In the genomic region with DNA sequence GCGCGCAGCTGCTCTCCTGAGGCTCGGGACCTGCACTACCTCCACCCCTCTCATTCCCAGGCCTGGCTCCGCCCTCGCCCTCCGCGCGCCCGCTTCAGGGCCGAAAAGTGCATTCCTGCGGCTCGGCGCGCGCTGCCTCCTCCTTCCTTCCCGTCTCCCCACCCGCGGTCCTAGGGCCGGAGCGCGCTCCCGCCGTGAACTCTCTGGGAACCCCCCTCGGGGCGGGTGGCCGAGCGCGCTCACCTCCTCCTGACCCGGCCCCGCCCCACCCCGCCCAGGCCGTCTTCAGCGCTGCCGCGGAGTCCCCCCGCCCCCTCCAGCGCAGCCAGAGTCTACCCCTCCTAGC, we compare ENCODE assay signal across 9 cellular contexts. TPM values are rescaled to one million over a fixed set of nuclear protein-coding genes. Genes with fewer than 3 reads are reported as not detected.
DNase-seq lines count a peak whose midpoint lies in the region; ATAC-seq and TF ChIP-seq lines count a peak whose summit lies in the region.
"Had no signal": no experiment of that assay in that cellular context is flagged by ENCODE, and none has a peak within 500 bp of the region (broad histone marks: within the 10 kb centered on the region; RNA-seq: fewer than 3 reads in every experiment).

No MANE protein-coding gene starts in this region.

- H3K79me2 ChIP-seq in fibroblast of lung (ENCODE audit: control insufficient read depth, insufficient read depth, low read length): peaks cover 35% of the 10 kb centered on the region

- CTCF ChIA-PET in IMR-90 (lab: Yijun Ruan, JAX) (no interaction called here), RWPE1 (lab: Yijun Ruan, JAX) (interaction anchor here (0.5 to 0.7 kb wide), 4 partner anchors 30 to 63 kb away, joined by 3 to 4 read pairs (median 3); partner anchors contain the start of gene ESPL1)
- CTCF ChIA-PET in naive thymus-derived CD4-positive, alpha-beta T cell (lab: Charles Lee): interaction anchor here (1.1 to 14.6 kb wide), 5 partner anchors 9 to 68 kb away, joined by 3 to 159 read pairs (median 11); partner anchors contain the start of gene ESPL1

- H2AK5ac ChIP-seq in IMR-90 (ENCODE audit: low read depth, low read length): no peak overlapping the region

- peak overlapping the region; percentile 94 to 97; a peak in 3 of 4 replicates for H4K8ac ChIP-seq in IMR-90 (ENCODE audit: low read depth in 2 of 2, low read length in 2 of 2)

- H3K4ac ChIP-seq in IMR-90 (ENCODE audit: low read depth, low read length): peak overlapping the region; percentile 44

- DNase-seq in COR-L47 (lab: John Stamatoyannopoulos, UW): peak; percentile 46
- peak; percentile 90 for DNase-seq in IMR-90
- DNase-seq in RWPE1 (ENCODE audit: low spot score): peak; percentile 97
- peak; percentile 74 for DNase-seq in activated T-helper 9 cell treated with anti-CD3 and anti-CD28 coated beads, Interleukin-2, amount 50 U/mL, for 16 hours (ENCODE audit: low read depth)
- peak; percentile 92 to 96 for DNase-seq in fibroblast of lung (ENCODE audit: low read depth in 2 of 2)
- peak in 8 of 9 donors; percentile 51 to 85 (median 55) for DNase-seq in naive thymus-derived CD4-positive, alpha-beta T cell
- peak; percentile 38 to 80 (median 66) for DNase-seq in stimulated activated naive CD4-positive, alpha-beta T cell (lab: John Stamatoyannopoulos, UW)

- H3K4me1 Mint-ChIP-seq in naive thymus-derived CD4-positive, alpha-beta T cell: peaks cover 50 to 80% (median 77%) of the 10 kb centered on the region in 7 donors

- H3K79me1 ChIP-seq in IMR-90 (ENCODE audit: low read depth in 1 of 2, low read length in 2 of 2): peaks cover 22 to 76% of the 10 kb centered on the region in 2 experiments

- H3K9me3 ChIP-seq in IMR-90 (ENCODE audit: control insufficient read depth, insufficient read depth, low read length) (no peaks in the 10 kb centered on the region), fibroblast of lung (ENCODE audit: control insufficient read depth, insufficient read depth, low read depth, low read length) (no peaks in the 10 kb centered on the region)
- no peaks in the 10 kb centered on the region for H3K9me3 ChIP-seq in naive thymus-derived CD4-positive, alpha-beta T cell (ENCODE audit: control insufficient read depth in 2 of 3, low read length in 3 of 3)

- 0% methylated on average over 7 of the region's 37 CpGs; no CpG with 5 or more reads in 1 of the 2 experiments for WGBS in IMR-90 (ENCODE audit: extremely low coverage in 2 of 2, insufficient read length in 1 of 2), 2 experiments

- H3K27ac Mint-ChIP-seq in naive thymus-derived CD4-positive, alpha-beta T cell: peak overlapping the region; percentile 84 to 98 (median 90)

- H3K14ac ChIP-seq in IMR-90 (replicated peaks; ENCODE audit: low read depth, low read length): no peak overlapping the region; the same call in 1 of the 2 replicates

- H3K4me3 ChIP-seq in IMR-90 (ENCODE audit: insufficient read depth, low read depth, low read length) (peak overlapping the region; percentile 53), fibroblast of lung (replicated peaks in 1 of 4; ENCODE audit: control extremely low read depth in 1 of 4, insufficient read depth in 1 of 4, low read depth in 3 of 4, low read length in 4 of 4) (peak overlapping the region; percentile 83 to 97 (median 92))
- H3K4me3 ChIP-seq in naive thymus-derived CD4-positive, alpha-beta T cell (ENCODE audit: low read length): peak overlapping the region; percentile 95

- BruUV-seq in IMR-90 (replicated peaks; lab: Mats Ljungman, UMichigan): no TSS peak

- H2BK120ac ChIP-seq in IMR-90 (ENCODE audit: low read depth, low read length): no peak overlapping the region

- H3K56ac ChIP-seq in IMR-90 (ENCODE audit: extremely low read depth, insufficient read depth, low read length): peak overlapping the region; percentile 37; the same call in 1 of the 2 replicates

- dilution Hi-C loops in IMR-90 (cut with HindIII; ENCODE audit: low sequenced_read_pairs, unreplicated experiment): no loop called here

- peak overlapping the region; percentile 98 for H2BK5ac ChIP-seq in IMR-90 (ENCODE audit: low read depth, low read length, poor library complexity, severe bottlenecking)

- peaks cover 10% of the 10 kb centered on the region for H4K20me1 ChIP-seq in IMR-90 (ENCODE audit: insufficient read depth, low read length)
- no peaks in the 10 kb centered on the region for H4K20me1 ChIP-seq in fibroblast of lung (ENCODE audit: control insufficient read depth, extremely low read depth, insufficient read depth, low read length)

- TF ChIP-seq POLR2A in IMR-90 (IDR thresholded peaks at IDR 0.05; ENCODE audit: low read depth, low read length): no peak

- H4K91ac ChIP-seq in IMR-90 (ENCODE audit: insufficient read depth, low read depth, low read length): peak overlapping the region; percentile 66; the same call in 1 of the 2 replicates

- H3K9ac ChIP-seq in IMR-90 (ENCODE audit: low read depth, low read length) (peak overlapping the region; percentile 54), fibroblast of lung (ENCODE audit: insufficient read depth, low read length) (peak overlapping the region; percentile 76)

- peak overlapping the region; percentile 94 for H2AFZ ChIP-seq in IMR-90 (replicated peaks; ENCODE audit: low read length, poor library complexity)
- H2AFZ ChIP-seq in fibroblast of lung (ENCODE audit: low read length): peak overlapping the region; percentile 20

- H3K27me3 Mint-ChIP-seq in naive thymus-derived CD4-positive, alpha-beta T cell: no peaks in the 10 kb centered on the region

- ATAC-seq in GM21515 (IDR thresholded peaks at IDR 0.05; ENCODE audit: unreplicated experiment) (peak; percentile 50), IMR-90 (ENCODE audit: low read depth) (peak; percentile 68)
- peak; percentile 79 for ATAC-seq in naive thymus-derived CD4-positive, alpha-beta T cell

- POLR2A ChIA-PET in IMR-90 (lab: Charles Lee; ENCODE audit: unreplicated experiment): interaction anchor here (0.7 kb wide), 2 partner anchors 8 to 58 kb away, joined by 3 read pairs; no protein-coding TSS in a partner anchor
- POLR2A ChIA-PET in RWPE1 (lab: Yijun Ruan, JAX; ENCODE audit: low non-redundant PET): no interaction called here
- POLR2A ChIA-PET in naive thymus-derived CD4-positive, alpha-beta T cell (lab: Charles Lee): interaction anchor here (0.8 to 8.6 kb wide), 19 partner anchors 10 to 280 kb away, joined by 3 to 103 read pairs (median 7); partner anchors contain the start of genes CSAD, ESPL1, ITGB7 and MYG1

- H3K4me3 Mint-ChIP-seq in naive thymus-derived CD4-positive, alpha-beta T cell: peak overlapping the region; percentile 94 to 100 (median 98)

- no peaks in the 10 kb centered on the region for H3K27me3 ChIP-seq in IMR-90 (ENCODE audit: control insufficient read depth, insufficient read depth, low read length)
- no peaks in the 10 kb centered on the region for H3K27me3 ChIP-seq in fibroblast of lung (ENCODE audit: control insufficient read depth, insufficient read depth, low read length)
- no peaks in the 10 kb centered on the region for H3K27me3 ChIP-seq in naive thymus-derived CD4-positive, alpha-beta T cell (ENCODE audit: control insufficient read depth in 2 of 2, insufficient read depth in 2 of 2, low read length in 2 of 2)

- H3K36me3 ChIP-seq in IMR-90 (ENCODE audit: control insufficient read depth, insufficient read depth, low read length) (no peaks in the 10 kb centered on the region), fibroblast of lung (ENCODE audit: control insufficient read depth, insufficient read depth, low read length) (peaks cover 2% of the 10 kb centered on the region)
- H3K36me3 ChIP-seq in naive thymus-derived CD4-positive, alpha-beta T cell (ENCODE audit: control insufficient read depth in 2 of 3, insufficient read depth in 3 of 3, low read length in 3 of 3): peaks cover 0 to 8% (median 0%) of the 10 kb centered on the region in 3 experiments

- H3K27ac ChIP-seq in IMR-90 (ENCODE audit: insufficient read depth, low read length) (peak overlapping the region; percentile 94), RWPE1 (peak overlapping the region; percentile 99), fibroblast of lung (ENCODE audit: insufficient read depth, low read length) (peak overlapping the region; percentile 97)
- H3K27ac ChIP-seq in naive thymus-derived CD4-positive, alpha-beta T cell (ENCODE audit: low read depth, low read length): peak overlapping the region; percentile 78

- no peak for TF ChIP-seq RAD21 in IMR-90 (IDR thresholded peaks at IDR 0.05; ENCODE audit: low read length)

- TF ChIP-seq CTCF in IMR-90 (conservative IDR thresholded peaks at IDR 0.05; ENCODE audit: low read depth, low read length) (no peak), RWPE1 (conservative IDR thresholded peaks at IDR 0.05; ENCODE audit: low read depth) (no peak), fibroblast of lung (conservative IDR thresholded peaks at IDR 0.05 in 1 of 2, IDR thresholded peaks at IDR 0.05 in 1 of 2; ENCODE audit: low read depth in 1 of 2, low read length in 2 of 2) (no peak)

- peaks cover 0 to 23% (median 0%) of the 10 kb centered on the region in 5 donors for H3K36me3 Mint-ChIP-seq in naive thymus-derived CD4-positive, alpha-beta T cell

- H4K5ac ChIP-seq in IMR-90 (ENCODE audit: low read depth, low read length): no peak overlapping the region

- no peak overlapping the region; the same call in 1 of the 2 replicates for H3K18ac ChIP-seq in IMR-90 (ENCODE audit: low read depth, low read length)

- peaks cover 0 to 6% (median 0%) of the 10 kb centered on the region in 11 donors for H3K9me3 Mint-ChIP-seq in naive thymus-derived CD4-positive, alpha-beta T cell

- H3K4me2 ChIP-seq in IMR-90 (ENCODE audit: low read depth, low read length): peak overlapping the region; percentile 91
- peak overlapping the region; percentile 100 for H3K4me2 ChIP-seq in fibroblast of lung (ENCODE audit: extremely low read depth, insufficient read depth, low read length)

- no peak overlapping the region for H2BK15ac ChIP-seq in IMR-90 (ENCODE audit: low read depth, low read length)

- H2AK9ac ChIP-seq in IMR-90 (replicated peaks; ENCODE audit: low read depth, low read length, poor library complexity): peak overlapping the region; percentile 73

- peaks cover 48% of the 10 kb centered on the region for H3K4me1 ChIP-seq in IMR-90 (ENCODE audit: control insufficient read depth, insufficient read depth, low read length)
- peaks cover 43% of the 10 kb centered on the region for H3K4me1 ChIP-seq in fibroblast of lung (ENCODE audit: control insufficient read depth, extremely low read depth, insufficient read depth, low read length)
- H3K4me1 ChIP-seq in naive thymus-derived CD4-positive, alpha-beta T cell (ENCODE audit: control insufficient read depth in 2 of 2, insufficient read depth in 2 of 2, low read length in 2 of 2): peaks cover 55 to 63% of the 10 kb centered on the region in 2 donors

- H2BK20ac ChIP-seq in IMR-90 (ENCODE audit: low read depth, low read length): no peak overlapping the region

- intact Hi-C loops in IMR-90 (cut with micrococcal nuclease): loop anchor here (2.0 kb wide), 1 partner anchor 78 kb away; the partner anchor contains the start of gene MYG1
- intact Hi-C loops in naive thymus-derived CD4-positive, alpha-beta T cell (cut with micrococcal nuclease): loop anchor here (1.0 to 5.0 kb wide), 14 partner anchors 11 to 281 kb away; partner anchors contain the start of genes AAAS (in 2 of the 2), CSAD (in 2 of the 2), ESPL1 (in 2 of the 2) and PFDN5 (in 2 of the 2)

- in situ Hi-C loops in IMR-90 (cut with MboI; ENCODE audit: low sequenced_read_pairs): no loop called here

- H3K9me1 ChIP-seq in IMR-90 (ENCODE audit: insufficient read depth, low read length): peaks cover 33% of the 10 kb centered on the region

- peak overlapping the region; percentile 54; the same call in 1 of the 2 replicates for H3K23ac ChIP-seq in IMR-90 (ENCODE audit: low read depth, low read length)

RNA-seq across cellular contexts. Expression of gene RARG, which starts 11.2 kb away (rescaled TPM):
- 7.5 and 7.9 TPM in 2 replicates for total RNA-seq in IMR-90 (2012; rRNA removed)
- polyA plus RNA-seq in IMR-90 (2012; rRNA removed): 28.6 and 30.9 TPM in 2 replicates
- polyA plus RNA-seq in IMR-90 (2012; cell fraction: cytosol; rRNA removed): 19.9 and 30.7 TPM in 2 replicates
- polyA plus RNA-seq in IMR-90 (2012; cell fraction: nucleus; rRNA removed; ENCODE audit: low replicate concordance): 50.8 and 62.0 TPM in 2 replicates
- total RNA-seq in fibroblast of lung: 26.7 and 51.4 TPM in 2 replicates
- polyA plus RNA-seq in fibroblast of lung: 26.9 and 30.4 TPM in 2 replicates
- 38.1 and 47.4 TPM in 2 replicates for polyA plus RNA-seq in fibroblast of lung (2012)
- polyA minus RNA-seq in fibroblast of lung (ENCODE audit: low replicate concordance): 83.5 and 87.1 TPM in 2 replicates
- total RNA-seq in naive thymus-derived CD4-positive, alpha-beta T cell: 10 to 100 TPM; 22.4 to 73.1 (median 57.4) TPM
- polyA plus RNA-seq in naive thymus-derived CD4-positive, alpha-beta T cell: 10 to 100 TPM in 1 of 2 donors, 1 to 10 TPM in 1; 6.4 to 17.2 TPM

RNA-seq across cellular contexts. Expression of gene ITGB7, which starts 13.8 kb away (rescaled TPM):
- under 0.01 and 0.18 TPM in 2 replicates for total RNA-seq in IMR-90 (2012; rRNA removed)
- polyA plus RNA-seq in IMR-90 (2012; rRNA removed): 0.44 and 0.60 TPM in 2 replicates
- polyA plus RNA-seq in IMR-90 (2012; cell fraction: cytosol; rRNA removed): 0.11 and 0.23 TPM in 2 replicates
- 2.5 and 4.3 TPM in 2 replicates for polyA plus RNA-seq in IMR-90 (2012; cell fraction: nucleus; rRNA removed; ENCODE audit: low replicate concordance)
- total RNA-seq in fibroblast of lung: 0.26 and 0.50 TPM in 2 replicates
- polyA plus RNA-seq in fibroblast of lung: 0.15 and 0.20 TPM in 2 replicates
- polyA plus RNA-seq in fibroblast of lung (2012): 0.22 and 0.38 TPM in 2 replicates
- polyA minus RNA-seq in fibroblast of lung (ENCODE audit: low replicate concordance): not detected in 2 replicates
- 100 to 1,000 TPM; 208 to 760 (median 408) TPM for total RNA-seq in naive thymus-derived CD4-positive, alpha-beta T cell
- polyA plus RNA-seq in naive thymus-derived CD4-positive, alpha-beta T cell: 100 to 1,000 TPM; 191 to 205 TPM
- total RNA-seq: glomerular endothelial cell had no signal

RNA-seq across cellular contexts. Expression of gene CSAD, which starts 40.1 kb away (rescaled TPM):
- 5.0 and 5.4 TPM in 2 replicates for total RNA-seq in IMR-90 (2012; rRNA removed)
- 39.8 and 45.6 TPM in 2 replicates for polyA plus RNA-seq in IMR-90 (2012; rRNA removed)
- polyA plus RNA-seq in IMR-90 (2012; cell fraction: cytosol; rRNA removed): 8.8 and 9.9 TPM in 2 replicates
- polyA plus RNA-seq in IMR-90 (2012; cell fraction: nucleus; rRNA removed; ENCODE audit: low replicate concordance): 572 and 670 TPM in 2 replicates
- total RNA-seq in fibroblast of lung: 6.4 and 10.1 TPM in 2 replicates
- 6.9 and 7.8 TPM in 2 replicates for polyA plus RNA-seq in fibroblast of lung
- 5.5 and 7.9 TPM in 2 replicates for polyA plus RNA-seq in fibroblast of lung (2012)
- polyA minus RNA-seq in fibroblast of lung (ENCODE audit: low replicate concordance): 3.7 and 10.6 TPM in 2 replicates
- 10 to 100 TPM; 34.1 to 76.3 (median 69.1) TPM for total RNA-seq in naive thymus-derived CD4-positive, alpha-beta T cell
- polyA plus RNA-seq in naive thymus-derived CD4-positive, alpha-beta T cell: 1 to 10 TPM; 1.3 to 2.1 TPM

RNA-seq across cellular contexts. Expression of gene ZNF740, which starts 40.3 kb away (rescaled TPM):
- total RNA-seq in IMR-90 (2012; rRNA removed): 11.7 and 13.1 TPM in 2 replicates
- 7.0 and 14.0 TPM in 2 replicates for polyA plus RNA-seq in IMR-90 (2012; rRNA removed)
- 3.0 and 3.9 TPM in 2 replicates for polyA plus RNA-seq in IMR-90 (2012; cell fraction: cytosol; rRNA removed)
- polyA plus RNA-seq in IMR-90 (2012; cell fraction: nucleus; rRNA removed; ENCODE audit: low replicate concordance): 13.8 and 55.4 TPM in 2 replicates
- 14.6 and 16.8 TPM in 2 replicates for total RNA-seq in fibroblast of lung
- 7.3 and 10.6 TPM in 2 replicates for polyA plus RNA-seq in fibroblast of lung
- polyA plus RNA-seq in fibroblast of lung (2012): 7.0 and 9.8 TPM in 2 replicates
- 6.0 and 10.6 TPM in 2 replicates for polyA minus RNA-seq in fibroblast of lung (ENCODE audit: low replicate concordance)
- 100 to 1,000 TPM in 2 of 5 experiments, 10 to 100 TPM in 3; 37.2 to 135 (median 49.5) TPM for total RNA-seq in naive thymus-derived CD4-positive, alpha-beta T cell
- 1 to 10 TPM; 3.6 to 3.8 TPM for polyA plus RNA-seq in naive thymus-derived CD4-positive, alpha-beta T cell

RNA-seq across cellular contexts. Expression of gene ESPL1, which starts 47.3 kb away (rescaled TPM):
- total RNA-seq in IMR-90 (2012; rRNA removed): 5.6 and 6.5 TPM in 2 replicates
- 8.6 and 9.2 TPM in 2 replicates for polyA plus RNA-seq in IMR-90 (2012; rRNA removed)
- polyA plus RNA-seq in IMR-90 (2012; cell fraction: cytosol; rRNA removed): 3.7 and 4.6 TPM in 2 replicates
- 19.5 and 33.8 TPM in 2 replicates for polyA plus RNA-seq in IMR-90 (2012; cell fraction: nucleus; rRNA removed; ENCODE audit: low replicate concordance)
- 0.26 and 1.8 TPM in 2 replicates for total RNA-seq in fibroblast of lung
- 1.4 and 5.8 TPM in 2 replicates for polyA plus RNA-seq in fibroblast of lung
- 1.7 and 5.1 TPM in 2 replicates for polyA plus RNA-seq in fibroblast of lung (2012)
- 11.3 and 27.3 TPM in 2 replicates for polyA minus RNA-seq in fibroblast of lung (ENCODE audit: low replicate concordance)
- 10 to 100 TPM in 1 of 5 experiments, 1 to 10 TPM in 2, under 1 TPM in 2; 0.08 to 65.4 (median 1.1) TPM for total RNA-seq in naive thymus-derived CD4-positive, alpha-beta T cell
- polyA plus RNA-seq in naive thymus-derived CD4-positive, alpha-beta T cell: not detected

Comparison
In these comparisons a context has a peak if more than half of its experiments do, and no peak if none do; other contexts are left out.
1. Peak in every context shown above with its lines: DNase-seq, ATAC-seq, H3K4me3 ChIP-seq and H3K27ac ChIP-seq.
2. DNase-seq: peak in every context shown above with its lines; median percentile 97 in RWPE1; 94 in fibroblast of lung; 90 in IMR-90; 74 in activated T-helper 9 cell treated with anti-CD3 and anti-CD28 coated beads, Interleukin-2, amount 50 U/mL, for 16 hours; 66 in stimulated activated naive CD4-positive, alpha-beta T cell; 55 in naive thymus-derived CD4-positive, alpha-beta T cell; 46 in COR-L47.
3. RNA of gene ITGB7, which starts 13.8 kb away (total RNA-seq): 208 to 760 TPM in naive thymus-derived CD4-positive, alpha-beta T cell; 0.26 to 0.50 TPM in fibroblast of lung and under 0.01 to 0.18 TPM in IMR-90; every median in the first group is over 100 times any median in the second.